In genomic region chr15:72685301-72685924, GRCh38 we compare ENCODE assay signal across 8 cellular contexts. TPM values are rescaled to one million over a fixed set of nuclear protein-coding genes. Genes with fewer than 3 reads are reported as not detected.
DNase-seq lines count a peak whose midpoint lies in the region; ATAC-seq, FAIRE-seq and TF ChIP-seq lines count a peak whose summit lies in the region.

No MANE protein-coding gene starts in this region.

- intact Hi-C loops in pancreas (cut with DNase I): no loop called here

- WGBS in pancreas, 2 donors: 7 to 8% methylated on average over 23 of the region's 23 CpGs

- H3K9me3 ChIP-seq in Peyer's patch (no peaks in the 10 kb centered on the region), pancreas (no peaks in the 10 kb centered on the region)

- TF ChIP-seq POLR2A in Peyer's patch (IDR thresholded peaks at IDR 0.05): no peak

- DNase-seq in ELR (ENCODE audit: low read depth) (peak; percentile 34), Peyer's patch (no peak), epithelial cell of prostate (ENCODE audit: low read depth, low spot score) (no peak), pancreas (no peak), NOMO-1 treated with dmso at 0.1 percent for 144 hours (lab: John Stamatoyannopoulos, UW; ENCODE audit: unreplicated experiment) (no peak), D341Med (ENCODE audit: low spot score) (no peak), ecto neural progenitor cell (ENCODE audit: low spot score) (no peak)

- H3K36me3 ChIP-seq in Peyer's patch: no peaks in the 10 kb centered on the region
- H3K36me3 ChIP-seq in pancreas: no peaks in the 10 kb centered on the region

- H3K4me1 ChIP-seq in Peyer's patch: peaks cover 0 to 11% (median 0%) of the 10 kb centered on the region in 4 donors
- peaks cover 0 to 4% (median 0%) of the 10 kb centered on the region in 3 donors for H3K4me1 ChIP-seq in pancreas

- H3K27ac ChIP-seq in Peyer's patch (peak overlapping the region; percentile 80 to 98 (median 82)), epithelial cell of prostate (peak overlapping the region; percentile 88), pancreas (peak overlapping the region; percentile 92 to 94 (median 94))

- peak in 2 of 6 experiments; percentile 14 to 34 for TF ChIP-seq CTCF in Peyer's patch (IDR thresholded peaks at IDR 0.05)
- no peak for TF ChIP-seq CTCF in pancreas (IDR thresholded peaks at IDR 0.05)

- no peak for FAIRE-seq in pancreas (lab: Jason Lieb, UNC)

- ATAC-seq in pancreas (peak; percentile 2 to 15 (median 6)), HG03108 (IDR thresholded peaks at IDR 0.05; ENCODE audit: unreplicated experiment) (no peak)

- H3K4me3 ChIP-seq in Peyer's patch: peak overlapping the region; percentile 56 to 94 (median 61)
- H3K4me3 ChIP-seq in pancreas: peak overlapping the region; percentile 41 to 62 (median 53)

- H3K27me3 ChIP-seq in Peyer's patch (no peaks in the 10 kb centered on the region), pancreas (no peaks in the 10 kb centered on the region)

RNA-seq across cellular contexts. Expression of gene HIGD2B, which starts 0.6 kb away (rescaled TPM):
- total RNA-seq in Peyer's patch (not detected), pancreas (under 1 TPM in 1 of 6 donors, not detected in 5; 0.12 TPM)
- not detected for polyA plus RNA-seq in pancreas

RNA-seq across cellular contexts. Expression of gene BBS4, which starts 0.6 kb away (rescaled TPM):
- total RNA-seq in Peyer's patch (10 to 100 TPM; 13.8 to 37.3 (median 24.7) TPM), pancreas (10 to 100 TPM in 4 of 6 donors, 1 to 10 TPM in 2; 9.0 to 15.1 (median 10.4) TPM)
- 10 to 100 TPM in 1 of 2 donors, 1 to 10 TPM in 1; 8.6 to 19.2 TPM for polyA plus RNA-seq in pancreas

RNA-seq across cellular contexts. Expression of gene GOLGA6B, which starts 30.9 kb away (rescaled TPM):
- total RNA-seq in Peyer's patch: not detected
- total RNA-seq in pancreas: not detected
- not detected for polyA plus RNA-seq in pancreas
